Comparison of ENCODE assay signal across 21 cellular contexts in genomic region chr3:179771797-179772196, GRCh38.
DNase-seq lines count a peak whose midpoint lies in the region; ATAC-seq and TF ChIP-seq lines count a peak whose summit lies in the region.
"Had no signal": no experiment of that assay in that cellular context is flagged by ENCODE, and none has a peak within 500 bp of the region (broad histone marks: within the 10 kb centered on the region; RNA-seq: fewer than 3 reads in every experiment).

No MANE protein-coding gene starts in this region.

- H3K36me3 ChIP-seq in A673 (ENCODE audit: insufficient read depth, low read length, poor library complexity, severe bottlenecking), result no peaks in the 10 kb centered on the region
- H3K36me3 ChIP-seq in SJCRH30, result peaks cover 12% of the 10 kb centered on the region

- TF ChIP-seq CTCF in A673 (conservative IDR thresholded peaks at IDR 0.05; ENCODE audit: low read depth, low read length), result no peak

- DNase-seq in A673 (ENCODE audit: low spot score) (peak; percentile 41), HT-29 (ENCODE audit: low spot score) (peak; percentile 19), NCI-H69 (lab: John Stamatoyannopoulos, UW) (peak; percentile 8), NCI-H146 (lab: John Stamatoyannopoulos, UW) (no peak), SJCRH30 (no peak)
- DNase-seq in activated CD4-positive, alpha-beta T cell treated with anti-CD3 and anti-CD28 coated beads, Interleukin-2, amount 10 ng/mL, durations not matched to agents 24 days and 14 days, result no peak
- no peak for DNase-seq in activated naive CD4-positive, alpha-beta T cell treated with anti-CD3 and anti-CD28 coated beads for 36 hours
- DNase-seq: DMS 273 treated with DMSO at 0.1 percent for 48 hours; HFFc6; KG1; NCI-H1105; NCI-H1694 treated with DMSO at 0.1 percent for 48 hours; NCI-H2107; NCI-H446; NK-92 treated with Interleukin-12 subunit alpha and Interleukin-12 subunit beta, amount 100 ng/mL, for 24 hours; PC-3; T-helper 1 cell had no signal

- H3K27me3 ChIP-seq in A673 (replicated peaks; ENCODE audit: insufficient read depth, low read depth, low read length, poor library complexity), result no peaks in the 10 kb centered on the region
- H3K27me3 ChIP-seq in SJCRH30, result no peaks in the 10 kb centered on the region

- peak; percentile 81 for ATAC-seq in esophagus mucosa
- ATAC-seq: A549, PC-3 had no signal

- POLR2A ChIA-PET in A673 (lab: Charles Lee; ENCODE audit: low non-redundant PET), result no interaction called here

- H3K4me1 ChIP-seq in A673 (ENCODE audit: insufficient read depth, low read length, poor library complexity, severe bottlenecking) (peaks cover 63% of the 10 kb centered on the region), SJCRH30 (no peaks in the 10 kb centered on the region)
- H3K4me1 ChIP-seq: A549 had no signal

- no peak overlapping the region for H3K4me3 Mint-ChIP-seq in activated CD4-positive, alpha-beta T cell treated with anti-CD3 and anti-CD28 coated beads, Interleukin-2, amount 10 ng/mL, durations not matched to agents 24 days and 14 days
- H3K4me3 Mint-ChIP-seq in activated naive CD4-positive, alpha-beta T cell treated with anti-CD3 and anti-CD28 coated beads for 36 hours, result no peak overlapping the region
- H3K4me3 Mint-ChIP-seq: HFFc6 had no signal

- H3K36me3 Mint-ChIP-seq in activated CD4-positive, alpha-beta T cell treated with anti-CD3 and anti-CD28 coated beads, Interleukin-2, amount 10 ng/mL, durations not matched to agents 24 days and 14 days (ENCODE audit: low read depth), result peaks cover 3% of the 10 kb centered on the region
- peaks cover 42% of the 10 kb centered on the region for H3K36me3 Mint-ChIP-seq in activated naive CD4-positive, alpha-beta T cell treated with anti-CD3 and anti-CD28 coated beads for 36 hours (ENCODE audit: low read depth)

- H3K27ac Mint-ChIP-seq in activated CD4-positive, alpha-beta T cell treated with anti-CD3 and anti-CD28 coated beads, Interleukin-2, amount 10 ng/mL, durations not matched to agents 24 days and 14 days, result no peak overlapping the region
- no peak overlapping the region for H3K27ac Mint-ChIP-seq in activated naive CD4-positive, alpha-beta T cell treated with anti-CD3 and anti-CD28 coated beads for 36 hours
- H3K27ac Mint-ChIP-seq: HFFc6 had no signal

- H3K4me3 ChIP-seq in A673 (ENCODE audit: low read depth, low read length, poor library complexity, severe bottlenecking) (no peak overlapping the region), SJCRH30 (no peak overlapping the region)
- H3K4me3 ChIP-seq: A549, SK-N-MC had no signal

- peak overlapping the region; percentile 74 for H3K27ac ChIP-seq in A673 (ENCODE audit: low read depth, low read length, poor library complexity, severe bottlenecking)
- no peak overlapping the region for H3K27ac ChIP-seq in SJCRH30
- H3K27ac ChIP-seq: A549, C4-2B, SK-N-MC had no signal

- no peaks in the 10 kb centered on the region for H3K27me3 Mint-ChIP-seq in activated CD4-positive, alpha-beta T cell treated with anti-CD3 and anti-CD28 coated beads, Interleukin-2, amount 10 ng/mL, durations not matched to agents 24 days and 14 days
- H3K27me3 Mint-ChIP-seq in activated naive CD4-positive, alpha-beta T cell treated with anti-CD3 and anti-CD28 coated beads for 36 hours (ENCODE audit: low read depth), result no peaks in the 10 kb centered on the region

- H3K9me3 Mint-ChIP-seq in activated CD4-positive, alpha-beta T cell treated with anti-CD3 and anti-CD28 coated beads, Interleukin-2, amount 10 ng/mL, durations not matched to agents 24 days and 14 days, result no peaks in the 10 kb centered on the region
- H3K9me3 Mint-ChIP-seq in activated naive CD4-positive, alpha-beta T cell treated with anti-CD3 and anti-CD28 coated beads for 36 hours, result peaks cover 2% of the 10 kb centered on the region

- no peaks in the 10 kb centered on the region for H3K9me3 ChIP-seq in A673 (ENCODE audit: low read depth, low read length, poor library complexity, severe bottlenecking)
- no peaks in the 10 kb centered on the region for H3K9me3 ChIP-seq in SJCRH30 (replicated peaks)
- H3K9me3 ChIP-seq: A549 had no signal

- no peaks in the 10 kb centered on the region for H3K4me1 Mint-ChIP-seq in activated CD4-positive, alpha-beta T cell treated with anti-CD3 and anti-CD28 coated beads, Interleukin-2, amount 10 ng/mL, durations not matched to agents 24 days and 14 days
- no peaks in the 10 kb centered on the region for H3K4me1 Mint-ChIP-seq in activated naive CD4-positive, alpha-beta T cell treated with anti-CD3 and anti-CD28 coated beads for 36 hours (ENCODE audit: low read depth)

- CTCF ChIA-PET in A673 (lab: Charles Lee), result no interaction called here
- CTCF ChIA-PET in activated naive CD4-positive, alpha-beta T cell treated with anti-CD3 and anti-CD28 coated beads for 36 hours (lab: Charles Lee), result no interaction called here

- intact Hi-C loops in A673 (cut with micrococcal nuclease; ENCODE audit: unreplicated experiment), result no loop called here
- intact Hi-C loops in activated CD4-positive, alpha-beta T cell treated with anti-CD3 and anti-CD28 coated beads, Interleukin-2, amount 10 ng/mL, durations not matched to agents 24 days and 14 days (cut with micrococcal nuclease), result no loop called here
- intact Hi-C loops in activated naive CD4-positive, alpha-beta T cell treated with anti-CD3 and anti-CD28 coated beads for 36 hours (cut with micrococcal nuclease), result no loop called here

- no TSS peak for BruUV-seq in A673 (replicated peaks; lab: Mats Ljungman, UMichigan)

Comparison
In these comparisons a context has a peak if more than half of its experiments do, and no peak if none do; other contexts are left out.
1. DNase-seq: peak in A673 (single experiment), HT-29 (single experiment) and NCI-H69 (single experiment); none in NCI-H146 (single experiment), activated CD4-positive, alpha-beta T cell treated with anti-CD3 and anti-CD28 coated beads, Interleukin-2, amount 10 ng/mL, durations not matched to agents 24 days and 14 days (single experiment), activated naive CD4-positive, alpha-beta T cell treated with anti-CD3 and anti-CD28 coated beads for 36 hours (single experiment) and SJCRH30 (0 of 2).